ENCODE assay signal across 8 cellular contexts in genomic region chr7:127252736-127253288, GRCh38. TPM values are rescaled to one million over a fixed set of nuclear protein-coding genes. Genes with fewer than 3 reads are reported as not detected.
DNase-seq lines count a peak whose midpoint lies in the region; ATAC-seq and TF ChIP-seq lines count a peak whose summit lies in the region.

Gene GRM8, minus strand, starts transcription at chr7:127252941.

- peak within 1 kb of the TSS; percentile 33 for H3K9ac ChIP-seq in H9 (ENCODE audit: extremely low read depth, insufficient read length, low read length)

- H3T11ph ChIP-seq in H9 (ENCODE audit: low read length): no peak within 1 kb of the TSS

- H3K79me1 ChIP-seq in H9 (ENCODE audit: insufficient read depth, low read depth, low read length, poor library complexity, severe bottlenecking): no peaks in the 10 kb centered on the region

- H3K9me3 ChIP-seq in H9 (ENCODE audit: control insufficient read depth, low read depth, low read length): no peaks in the 10 kb centered on the region

- H3K4me1 ChIP-seq in H9 (ENCODE audit: insufficient read depth, low read length): no peaks in the 10 kb centered on the region

- H3K4me1 Mint-ChIP-seq in H9: peaks cover 10 to 18% of the 10 kb centered on the region in 2 experiments

- no peak within 1 kb of the TSS for H2BK120ac ChIP-seq in H9 (ENCODE audit: low read depth, low read length, poor library complexity, severe bottlenecking)

- intact Hi-C loops in head of caudate nucleus (cut with DNase I): loop anchor here (5.0 to 10.0 kb wide), 2 partner anchors 146 to 448 kb away; no protein-coding TSS in a partner anchor

- H3K23me2 ChIP-seq in H9 (ENCODE audit: insufficient read length, low read depth, low read length, poor library complexity, severe bottlenecking): peaks cover 24% of the 10 kb centered on the region

- no peak within 1 kb of the TSS for H3K27ac ChIP-seq in H9 (ENCODE audit: insufficient read length, low read depth, low read length)

- H2BK12ac ChIP-seq in H9 (ENCODE audit: insufficient read length, low read depth, low read length): no peak within 1 kb of the TSS

- peak within 1 kb of the TSS; percentile 91 for H3K18ac ChIP-seq in H9 (ENCODE audit: insufficient read length, low read depth, low read length)

- peaks cover 90% of the 10 kb centered on the region for H3K27me3 Mint-ChIP-seq in H9 (ENCODE audit: low read depth)

- ATAC-seq in GM18858 (IDR thresholded peaks at IDR 0.05; ENCODE audit: unreplicated experiment): no peak

- no peaks in the 10 kb centered on the region for H4K20me1 ChIP-seq in H9 (ENCODE audit: control insufficient read depth, insufficient read depth, insufficient read length)

- no CpG with 5 or more reads among the region's 66 CpGs for WGBS in H9 (ENCODE audit: extremely low coverage, insufficient read length, low lambda C conversion rate)

- peaks cover 45% of the 10 kb centered on the region for H3K27me3 ChIP-seq in H9 (ENCODE audit: insufficient read depth, low read length)

- no peak within 1 kb of the TSS for H2AFZ ChIP-seq in H9 (ENCODE audit: low read length)

- H3K9me3 Mint-ChIP-seq in H9: 0 out of 5 replicates have a peak, but pooled peaks cover 0 to 2% of the 10 kb centered on the region in 2 experiments

- no peak for TF ChIP-seq CTCF in H9 (conservative IDR thresholded peaks at IDR 0.05)

- no peaks in the 10 kb centered on the region; a peak in 1 of 7 replicates for H3K36me3 Mint-ChIP-seq in H9 (ENCODE audit: insufficient read depth in 1 of 3, low read depth in 3 of 3)

- no peak within 1 kb of the TSS for H3K56ac ChIP-seq in H9 (ENCODE audit: insufficient read length, low read depth, low read length)

- H2BK5ac ChIP-seq in H9 (ENCODE audit: insufficient read length, low read length): no peak within 1 kb of the TSS

- no peak within 1 kb of the TSS for H2BK20ac ChIP-seq in H9 (ENCODE audit: low read depth, low read length, poor library complexity, severe bottlenecking)

- no peak within 1 kb of the TSS for H4K5ac ChIP-seq in H9 (ENCODE audit: insufficient read length, low read depth, low read length)

- no peak within 1 kb of the TSS for H3K23ac ChIP-seq in H9 (ENCODE audit: insufficient read length, low read depth, low read length)

- H3K27ac Mint-ChIP-seq in H9: no peak within 1 kb of the TSS; a peak in 1 of 7 replicates

- peak within 1 kb of the TSS; percentile 84 for H3K14ac ChIP-seq in H9 (ENCODE audit: insufficient read depth, low read length)

- H4K91ac ChIP-seq in H9 (ENCODE audit: insufficient read length, low read depth, low read length): no peak within 1 kb of the TSS

- no peak within 1 kb of the TSS for H2BK15ac ChIP-seq in H9 (ENCODE audit: low read depth, low read length)

- no peak within 1 kb of the TSS for H3K4ac ChIP-seq in H9 (ENCODE audit: low read depth, low read length)

- DNase-seq in DMS53 treated with DMSO at 0.1 percent for 48 hours (lab: John Stamatoyannopoulos, UW; ENCODE audit: unreplicated experiment): peak; percentile 41
- peak; percentile 89 for DNase-seq in H9
- DNase-seq in NCI-H226: peak; percentile 36
- peak; percentile 23 for DNase-seq in activated naive CD4-positive, alpha-beta T cell treated with anti-CD3 and anti-CD28 coated beads, Interleukin-2, amount 50 U/mL, for 16 hours
- peak in 40 of 42 donors; percentile 24 to 78 (median 56) for DNase-seq in head of caudate nucleus
- peak; percentile 46 for DNase-seq in occipital lobe (lab: John Stamatoyannopoulos, UW)
- no peak for DNase-seq in inferior parietal cortex (ENCODE audit: extremely low spot score)

- H2AK5ac ChIP-seq in H9 (ENCODE audit: insufficient read length, low read length): no peak within 1 kb of the TSS

- no peak within 1 kb of the TSS for H4K8ac ChIP-seq in H9 (replicated peaks; ENCODE audit: insufficient read length, low read depth, low read length)

- H3K79me2 ChIP-seq in H9 (ENCODE audit: insufficient read depth, low read length): no peaks in the 10 kb centered on the region

- H3K4me3 Mint-ChIP-seq in H9: peak within 1 kb of the TSS; percentile 77 to 90

- peak within 1 kb of the TSS; percentile 82 for H3K4me2 ChIP-seq in H9 (ENCODE audit: insufficient read depth, insufficient read length, low read length)

RNA-seq across cellular contexts. Expression of gene GRM8, which starts in this region (rescaled TPM):
- total RNA-seq in H9 (2021): 1.2 and 1.8 TPM in 2 replicates
- 3.7 TPM for total RNA-seq in occipital lobe
